Comparison of ENCODE assay signal across 16 cellular contexts in genomic region chr6:157411368-157411767, GRCh38. TPM values are rescaled to one million over a fixed set of nuclear protein-coding genes. Genes with fewer than 3 reads are reported as not detected.
DNase-seq lines count a peak whose midpoint lies in the region; ATAC-seq and TF ChIP-seq lines count a peak whose summit lies in the region.
"Had no signal": no experiment of that assay in that cellular context is flagged by ENCODE, and none has a peak within 500 bp of the region (broad histone marks: within the 10 kb centered on the region; RNA-seq: fewer than 3 reads in every experiment).

No MANE protein-coding gene starts in this region.

- ATAC-seq in stimulated activated memory B cell treated with anti-CD40 and anti-IgM and Interleukin-4, amounts not matched to agents 10 μg/mL and 1 μg/mL and 100 μg/mL, for 72 hours: peak; percentile 82
- ATAC-seq in GM18519 (IDR thresholded peaks at IDR 0.05; ENCODE audit: low FRiP score, unreplicated experiment) (no peak), GM18517 (IDR thresholded peaks at IDR 0.05; ENCODE audit: unreplicated experiment) (no peak), HG02938 (IDR thresholded peaks at IDR 0.05; ENCODE audit: unreplicated experiment) (no peak)
- ATAC-seq: CD8-positive, alpha-beta T cell; GM23338; HCT116 had no signal

- DNase-seq in OCI-M1 (lab: John Stamatoyannopoulos, UW): peak; percentile 9
- DNase-seq in chondrocyte (ENCODE audit: low spot score): no peak
- no peak for DNase-seq in dedifferentiated amniotic fluid mesenchymal stem cell (ENCODE audit: extremely low spot score)
- DNase-seq: Caco-2; CD4-positive, CD25-positive, alpha-beta regulatory T cell; CD8-positive, alpha-beta T cell; DMS153; DND-41; H9 had no signal

- H3K27me3 Mint-ChIP-seq in chondrocyte (ENCODE audit: low read depth): no peaks in the 10 kb centered on the region
- H3K27me3 Mint-ChIP-seq in nephron (ENCODE audit: low read depth): no peaks in the 10 kb centered on the region
- H3K27me3 Mint-ChIP-seq in stimulated activated memory B cell treated with anti-CD40 and anti-IgM and Interleukin-4, amounts not matched to agents 10 μg/mL and 1 μg/mL and 100 μg/mL, for 72 hours: no peaks in the 10 kb centered on the region
- H3K27me3 Mint-ChIP-seq: CD4-positive, CD25-positive, alpha-beta regulatory T cell had no signal

- no peaks in the 10 kb centered on the region for H3K36me3 Mint-ChIP-seq in chondrocyte (ENCODE audit: low read depth)
- no peaks in the 10 kb centered on the region for H3K36me3 Mint-ChIP-seq in nephron (ENCODE audit: low read depth)
- H3K36me3 Mint-ChIP-seq in stimulated activated memory B cell treated with anti-CD40 and anti-IgM and Interleukin-4, amounts not matched to agents 10 μg/mL and 1 μg/mL and 100 μg/mL, for 72 hours: peaks cover 41% of the 10 kb centered on the region
- H3K36me3 Mint-ChIP-seq: CD4-positive, CD25-positive, alpha-beta regulatory T cell; CD8-positive, alpha-beta T cell had no signal

- no peak overlapping the region for H3K4me3 Mint-ChIP-seq in chondrocyte (ENCODE audit: unreplicated experiment)
- H3K4me3 Mint-ChIP-seq in nephron: no peak overlapping the region
- H3K4me3 Mint-ChIP-seq in stimulated activated memory B cell treated with anti-CD40 and anti-IgM and Interleukin-4, amounts not matched to agents 10 μg/mL and 1 μg/mL and 100 μg/mL, for 72 hours: peak overlapping the region; percentile 1
- H3K4me3 Mint-ChIP-seq: CD4-positive, CD25-positive, alpha-beta regulatory T cell; CD8-positive, alpha-beta T cell; GM23338; H9 had no signal

- H3K4me1 Mint-ChIP-seq in chondrocyte (ENCODE audit: low read depth): peaks cover 15% of the 10 kb centered on the region
- H3K4me1 Mint-ChIP-seq in nephron: peaks cover 18% of the 10 kb centered on the region
- H3K4me1 Mint-ChIP-seq in stimulated activated memory B cell treated with anti-CD40 and anti-IgM and Interleukin-4, amounts not matched to agents 10 μg/mL and 1 μg/mL and 100 μg/mL, for 72 hours: peaks cover 44% of the 10 kb centered on the region

- H3K9me3 Mint-ChIP-seq in chondrocyte (ENCODE audit: low read depth): peaks cover 6% of the 10 kb centered on the region
- H3K9me3 Mint-ChIP-seq in nephron: no peaks in the 10 kb centered on the region
- peaks cover 5% of the 10 kb centered on the region for H3K9me3 Mint-ChIP-seq in stimulated activated memory B cell treated with anti-CD40 and anti-IgM and Interleukin-4, amounts not matched to agents 10 μg/mL and 1 μg/mL and 100 μg/mL, for 72 hours
- H3K9me3 Mint-ChIP-seq: CD8-positive, alpha-beta T cell; GM23338 had no signal

- H3K27ac Mint-ChIP-seq in chondrocyte (ENCODE audit: unreplicated experiment): peak overlapping the region; percentile 28
- H3K27ac Mint-ChIP-seq in nephron: peak overlapping the region in 2 of 3 experiments; percentile 20 to 64
- peak overlapping the region; percentile 44 for H3K27ac Mint-ChIP-seq in stimulated activated memory B cell treated with anti-CD40 and anti-IgM and Interleukin-4, amounts not matched to agents 10 μg/mL and 1 μg/mL and 100 μg/mL, for 72 hours
- H3K27ac Mint-ChIP-seq: CD4-positive, CD25-positive, alpha-beta regulatory T cell; CD8-positive, alpha-beta T cell; GM23338; H9 had no signal

- TF ChIP-seq CTCF in chondrocyte (IDR thresholded peaks at IDR 0.05) (no peak), nephron (IDR thresholded peaks at IDR 0.05; ENCODE audit: unreplicated experiment in 3 of 3) (no peak)

RNA-seq across cellular contexts. Expression of gene ZDHHC14, which starts 30.4 kb away (rescaled TPM):
- 8.4 to 10.9 TPM (median 8.6 TPM) in 3 replicates for total RNA-seq in chondrocyte
